Comparison of ENCODE assay signal across 1 cellular context in genomic region chr2:170475878-170476277, GRCh38.
TF ChIP-seq lines count a peak whose summit lies in the region.

No MANE protein-coding gene starts in this region.

TF ChIP-seq in K562, 482 proteins besides CTCF, POLR2A, EP300 and RAD21 (continued from another document and continues in another):
- peak; percentile 59 for TF ChIP-seq MGA (IDR thresholded peaks at IDR 0.05)
- TF ChIP-seq TOE1 (IDR thresholded peaks at IDR 0.05; ENCODE audit: borderline replicate concordance): no peak
- TF ChIP-seq TOE1 (CRISPR knock-in tag; IDR thresholded peaks at IDR 0.05; ENCODE audit: borderline replicate concordance, low read depth): no peak
- no peak for TF ChIP-seq NR0B1 (IDR thresholded peaks at IDR 0.05; ENCODE audit: partially characterized antibody)
- TF ChIP-seq ZNF655 (CRISPR knock-in tag; IDR thresholded peaks at IDR 0.05): no peak
- no peak for TF ChIP-seq HBP1 (CRISPR knock-in tag; IDR thresholded peaks at IDR 0.05)
- no peak for TF ChIP-seq CBFA2T3 (IDR thresholded peaks at IDR 0.05)
- no peak for TF ChIP-seq SNAPC5 (CRISPR knock-in tag; IDR thresholded peaks at IDR 0.05)
- TF ChIP-seq ZMIZ1 (IDR thresholded peaks at IDR 0.05; ENCODE audit: low read depth in 2 of 2, low read length in 2 of 2): no peak
- no peak for TF ChIP-seq ESRRA (IDR thresholded peaks at IDR 0.05; ENCODE audit: borderline replicate concordance, low read depth)
- no peak for TF ChIP-seq CLOCK (CRISPR knock-in tag; IDR thresholded peaks at IDR 0.05; ENCODE audit: borderline replicate concordance)
- peak; percentile 19 to 48; a peak in 2 of 4 replicates for TF ChIP-seq MNT (conservative IDR thresholded peaks at IDR 0.05)
- no peak for TF ChIP-seq RB1 (IDR thresholded peaks at IDR 0.05; ENCODE audit: low read depth)
- peak; percentile 45; the same call in 1 of the 2 replicates for TF ChIP-seq MYC (IDR thresholded peaks at IDR 0.05; ENCODE audit: low read depth, low read length)
- TF ChIP-seq MYC (CRISPR knock-in tag; IDR thresholded peaks at IDR 0.05; ENCODE audit: borderline replicate concordance, low read depth): no peak
- no peak for TF ChIP-seq SRF (CRISPR knock-in tag; IDR thresholded peaks at IDR 0.05)
- TF ChIP-seq ADNP (tag; IDR thresholded peaks at IDR 0.05): no peak
- no peak for TF ChIP-seq MEIS2 (IDR thresholded peaks at IDR 0.05; ENCODE audit: partially characterized antibody)
- TF ChIP-seq USF1 (CRISPR knock-in tag; IDR thresholded peaks at IDR 0.05): peak; percentile 33; the same call in 1 of the 2 replicates
- no peak for TF ChIP-seq ELF1 (tag; IDR thresholded peaks at IDR 0.05)
- TF ChIP-seq TCF7 (IDR thresholded peaks at IDR 0.05; ENCODE audit: borderline replicate concordance): no peak
- no peak for TF ChIP-seq ZNF408 (CRISPR knock-in tag; IDR thresholded peaks at IDR 0.05; ENCODE audit: low read depth)
- peak; percentile 30; the same call in 1 of the 2 replicates for TF ChIP-seq L3MBTL2 (IDR thresholded peaks at IDR 0.05)
- 0 out of 2 replicates have a peak, but pooled peaks have one; percentile 32 for TF ChIP-seq BHLHE40 (IDR thresholded peaks at IDR 0.05; ENCODE audit: low read length)
- TF ChIP-seq ZNF311 (CRISPR knock-in tag; IDR thresholded peaks at IDR 0.05): no peak
- no peak for TF ChIP-seq MTA1 (IDR thresholded peaks at IDR 0.05; ENCODE audit: borderline replicate concordance)
- TF ChIP-seq E2F6 (IDR thresholded peaks at IDR 0.05; ENCODE audit: borderline replicate concordance in 1 of 2, extremely low read depth in 1 of 2, insufficient read depth in 1 of 2, insufficient read length in 1 of 2, low read depth in 1 of 2, low read length in 1 of 2, poor library complexity in 1 of 2, severe bottlenecking in 1 of 2): peak in 1 of 2 experiments; percentile 49
- TF ChIP-seq ZSCAN29 (IDR thresholded peaks at IDR 0.05): no peak
